Comparison of ENCODE assay signal across 8 cellular contexts in the genomic region with DNA sequence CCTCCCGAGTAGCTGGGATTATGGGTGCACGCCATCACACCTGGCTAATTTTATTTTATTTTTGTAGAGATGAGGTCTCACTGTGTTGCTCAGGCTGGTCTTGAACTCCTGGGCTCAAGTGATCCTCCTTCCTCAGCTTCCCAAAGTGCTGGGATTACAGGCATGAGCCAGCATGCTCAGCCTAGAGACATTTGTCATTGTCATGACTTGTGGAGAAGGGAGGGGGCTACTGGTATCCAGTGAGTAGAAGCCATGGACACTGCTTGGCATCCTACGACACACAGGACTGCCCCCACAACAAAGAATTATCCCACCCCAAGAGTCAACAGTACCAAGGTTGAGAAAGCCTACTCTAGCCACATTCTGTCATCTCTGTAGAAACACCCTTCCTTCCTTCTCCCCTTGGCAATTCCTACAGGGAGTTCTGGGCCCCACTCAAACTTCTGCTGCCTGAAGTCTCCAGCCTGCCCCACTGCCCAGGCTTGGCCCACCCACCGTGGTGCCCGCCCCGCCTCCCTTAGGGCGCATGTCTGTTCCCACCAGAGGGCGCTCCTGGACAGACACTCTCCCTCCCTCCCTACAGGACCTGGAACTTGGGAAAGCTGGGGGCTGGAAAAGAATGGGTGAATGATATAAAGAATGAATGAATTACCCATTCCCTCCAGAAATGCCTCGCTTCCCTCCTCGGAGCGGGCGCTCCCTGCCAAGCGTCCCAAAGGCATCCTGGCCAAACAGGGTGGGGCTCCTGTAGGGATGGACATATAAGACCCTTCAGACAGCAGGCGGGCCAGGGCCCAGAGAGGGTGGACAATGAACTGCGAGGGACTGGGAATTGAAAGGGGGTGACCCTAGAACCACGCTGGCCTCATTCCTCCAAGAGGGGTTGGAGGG. TPM values are rescaled to one million over a fixed set of nuclear protein-coding genes. Genes with fewer than 3 reads are reported as not detected.
A peak's percentile ranks its signal among the peaks of the same experiment; 100 is the strongest.
DNase-seq lines count a peak whose midpoint lies in the region; ATAC-seq and TF ChIP-seq lines count a peak whose summit lies in the region.

No MANE protein-coding gene starts in this region.

- H3K27me3 Mint-ChIP-seq in IgD-negative memory B cell (no peaks in the 10 kb centered on the region), nephron progenitor cell (ENCODE audit: low read depth, poor library complexity) (peaks cover 5% of the 10 kb centered on the region)
- peaks cover 2% of the 10 kb centered on the region for H3K27me3 Mint-ChIP-seq in activated T-helper 1 cell treated with anti-CD3 and anti-CD28 coated beads, Interleukin-12 subunit alpha, Interleukin-12 subunit beta, Interleukin-2, Interleukin-4 antibody, amounts not matched to agents 30 ng/mL and 10 ng/mL and 1 ng/mL, durations not matched to agents 14 hours and 24 hours and 36 hours (ENCODE audit: insufficient read depth)

- CTCF ChIA-PET in Panc1 (lab: Charles Lee), result interaction anchor here (3.0 kb wide), 1 partner anchor 14 kb away, joined by 20 read pairs; no protein-coding TSS in a partner anchor

- H3K4me3 Mint-ChIP-seq in IgD-negative memory B cell, result peak overlapping the region in 2 of 4 donors; percentile 83 to 99
- peak overlapping the region; percentile 87 for H3K4me3 Mint-ChIP-seq in activated T-helper 1 cell treated with anti-CD3 and anti-CD28 coated beads, Interleukin-12 subunit alpha, Interleukin-12 subunit beta, Interleukin-2, Interleukin-4 antibody, amounts not matched to agents 30 ng/mL and 10 ng/mL and 1 ng/mL, durations not matched to agents 14 hours and 24 hours and 36 hours
- H3K4me3 Mint-ChIP-seq in nephron progenitor cell, result peak overlapping the region; percentile 87

- POLR2A ChIA-PET in Panc1 (lab: Charles Lee), result interaction anchor here (0.5 kb wide), 1 partner anchor 13 kb away, joined by 6 read pairs; no protein-coding TSS in a partner anchor

- BruUV-seq in Panc1 (replicated peaks; lab: Mats Ljungman, UMichigan), result no TSS peak

- no peaks in the 10 kb centered on the region for H3K9me3 ChIP-seq in Panc1 (ENCODE audit: control insufficient read depth, insufficient read depth, low read depth, low read length)

- no peaks in the 10 kb centered on the region for H3K36me3 ChIP-seq in Panc1 (ENCODE audit: control insufficient read depth, insufficient read depth, low read length)

- peak; percentile 72 for ATAC-seq in Panc1

- H3K4me3 ChIP-seq in Panc1 (ENCODE audit: low read depth in 2 of 2, low read length in 2 of 2) (peak overlapping the region; percentile 54 to 67), fibroblast of pulmonary artery (replicated peaks; ENCODE audit: low read depth, low read length) (no peak overlapping the region)

- DNase-seq in COR-L47 (lab: John Stamatoyannopoulos, UW) (peak; percentile 76), Panc1 (ENCODE audit: low read depth, low spot score) (no peak), fibroblast of pulmonary artery (ENCODE audit: low read depth) (peak; percentile 87), nephron progenitor cell (peak; percentile 89), stromal cell of bone marrow (ENCODE audit: low read depth) (peak; percentile 65), cerebellar nuclear complex (lab: John Stamatoyannopoulos, UW) (no peak)
- DNase-seq in activated T-helper 1 cell treated with anti-CD3 and anti-CD28 coated beads, Interleukin-12 subunit alpha, Interleukin-12 subunit beta, Interleukin-2, Interleukin-4 antibody, amounts not matched to agents 30 ng/mL and 10 ng/mL and 1 ng/mL, durations not matched to agents 14 hours and 24 hours and 36 hours (ENCODE audit: low spot score), result peak; percentile 68

- H3K27ac Mint-ChIP-seq in IgD-negative memory B cell, result peak overlapping the region; percentile 69 to 100 (median 99)
- H3K27ac Mint-ChIP-seq in activated T-helper 1 cell treated with anti-CD3 and anti-CD28 coated beads, Interleukin-12 subunit alpha, Interleukin-12 subunit beta, Interleukin-2, Interleukin-4 antibody, amounts not matched to agents 30 ng/mL and 10 ng/mL and 1 ng/mL, durations not matched to agents 14 hours and 24 hours and 36 hours, result peak overlapping the region; percentile 40
- no peak overlapping the region for H3K27ac Mint-ChIP-seq in nephron progenitor cell

- H3K4me1 ChIP-seq in Panc1 (ENCODE audit: control insufficient read depth, insufficient read depth, low read length), result peaks cover 14% of the 10 kb centered on the region

- H3K4me1 Mint-ChIP-seq in IgD-negative memory B cell, result peaks cover 26 to 28% (median 27%) of the 10 kb centered on the region in 3 donors
- peaks cover 51% of the 10 kb centered on the region for H3K4me1 Mint-ChIP-seq in activated T-helper 1 cell treated with anti-CD3 and anti-CD28 coated beads, Interleukin-12 subunit alpha, Interleukin-12 subunit beta, Interleukin-2, Interleukin-4 antibody, amounts not matched to agents 30 ng/mL and 10 ng/mL and 1 ng/mL, durations not matched to agents 14 hours and 24 hours and 36 hours (ENCODE audit: low read depth)
- peaks cover 75% of the 10 kb centered on the region for H3K4me1 Mint-ChIP-seq in nephron progenitor cell

- H3K36me3 Mint-ChIP-seq in IgD-negative memory B cell, result peaks cover 3% of the 10 kb centered on the region
- no peaks in the 10 kb centered on the region for H3K36me3 Mint-ChIP-seq in activated T-helper 1 cell treated with anti-CD3 and anti-CD28 coated beads, Interleukin-12 subunit alpha, Interleukin-12 subunit beta, Interleukin-2, Interleukin-4 antibody, amounts not matched to agents 30 ng/mL and 10 ng/mL and 1 ng/mL, durations not matched to agents 14 hours and 24 hours and 36 hours (ENCODE audit: low read depth)
- H3K36me3 Mint-ChIP-seq in nephron progenitor cell (ENCODE audit: low read depth), result no peaks in the 10 kb centered on the region

- H3K27me3 ChIP-seq in Panc1 (ENCODE audit: control insufficient read depth, insufficient read depth, low read length), result no peaks in the 10 kb centered on the region

- peak; percentile 88 for TF ChIP-seq CTCF in Panc1 (IDR thresholded peaks at IDR 0.05)
- peak; percentile 82 for TF ChIP-seq CTCF in fibroblast of pulmonary artery (IDR thresholded peaks at IDR 0.05; ENCODE audit: low read length, missing control alignments)
- peak; percentile 72 for TF ChIP-seq CTCF in nephron progenitor cell (IDR thresholded peaks at IDR 0.05)

- intact Hi-C loops in Panc1 (cut with micrococcal nuclease; ENCODE audit: unreplicated experiment), result no loop called here
- intact Hi-C loops in activated T-helper 1 cell treated with anti-CD3 and anti-CD28 coated beads, Interleukin-12 subunit alpha, Interleukin-12 subunit beta, Interleukin-2, Interleukin-4 antibody, amounts not matched to agents 30 ng/mL and 10 ng/mL and 1 ng/mL, durations not matched to agents 14 hours and 24 hours and 36 hours (cut with micrococcal nuclease), result loop anchor here (2.0 to 10.0 kb wide), 9 partner anchors 31 to 715 kb away; a partner anchor contains a TSS

- in situ Hi-C loops in Panc1 (cut with HindIII; ENCODE audit: low pct_unique_long_range_greater_than_20kb, low sequenced_read_pairs), result no loop called here

- H3K27ac ChIP-seq in Panc1 (ENCODE audit: low read length), result peak overlapping the region; percentile 54

- H3K9me3 Mint-ChIP-seq in IgD-negative memory B cell (no peaks in the 10 kb centered on the region), nephron progenitor cell (no peaks in the 10 kb centered on the region)
- H3K9me3 Mint-ChIP-seq in activated T-helper 1 cell treated with anti-CD3 and anti-CD28 coated beads, Interleukin-12 subunit alpha, Interleukin-12 subunit beta, Interleukin-2, Interleukin-4 antibody, amounts not matched to agents 30 ng/mL and 10 ng/mL and 1 ng/mL, durations not matched to agents 14 hours and 24 hours and 36 hours, result no peaks in the 10 kb centered on the region

RNA-seq across cellular contexts. Expression of a gene that starts 5.5 kb away (rescaled TPM):
- polyA plus RNA-seq in IgD-negative memory B cell, result 586 TPM
- 171 TPM for total RNA-seq in Panc1 (2021; ENCODE audit: unreplicated experiment)
- 325 TPM for polyA plus RNA-seq in Panc1 (2012; ENCODE audit: insufficient read length)
- total RNA-seq in activated T-helper 1 cell treated with anti-CD3 and anti-CD28 coated beads, Interleukin-12 subunit alpha, Interleukin-12 subunit beta, Interleukin-2, Interleukin-4 antibody, amounts not matched to agents 30 ng/mL and 10 ng/mL and 1 ng/mL, durations not matched to agents 14 hours and 24 hours and 36 hours, result 249 and 253 TPM in 2 replicates

RNA-seq across cellular contexts. Expression of a gene that starts 43.8 kb away (rescaled TPM):
- polyA plus RNA-seq in IgD-negative memory B cell, result 16.2 TPM
- total RNA-seq in Panc1 (2021; ENCODE audit: unreplicated experiment), result 6.6 TPM
- 6.2 TPM for polyA plus RNA-seq in Panc1 (2012; ENCODE audit: insufficient read length)
- 7.7 and 14.9 TPM in 2 replicates for total RNA-seq in activated T-helper 1 cell treated with anti-CD3 and anti-CD28 coated beads, Interleukin-12 subunit alpha, Interleukin-12 subunit beta, Interleukin-2, Interleukin-4 antibody, amounts not matched to agents 30 ng/mL and 10 ng/mL and 1 ng/mL, durations not matched to agents 14 hours and 24 hours and 36 hours

RNA-seq across cellular contexts. Expression of a gene that starts 44.3 kb away (rescaled TPM):
- not detected for polyA plus RNA-seq in IgD-negative memory B cell
- 0.39 TPM for total RNA-seq in Panc1 (2021; ENCODE audit: unreplicated experiment)
- 1.0 TPM for polyA plus RNA-seq in Panc1 (2012; ENCODE audit: insufficient read length)
- 0.61 TPM in 1 of 2 replicates, not detected in the other for total RNA-seq in activated T-helper 1 cell treated with anti-CD3 and anti-CD28 coated beads, Interleukin-12 subunit alpha, Interleukin-12 subunit beta, Interleukin-2, Interleukin-4 antibody, amounts not matched to agents 30 ng/mL and 10 ng/mL and 1 ng/mL, durations not matched to agents 14 hours and 24 hours and 36 hours

RNA-seq across cellular contexts. Expression of a gene that starts 50.0 kb away (rescaled TPM):
- 0.30 TPM for polyA plus RNA-seq in IgD-negative memory B cell
- 2.9 TPM for total RNA-seq in Panc1 (2021; ENCODE audit: unreplicated experiment)
- 1.1 TPM for polyA plus RNA-seq in Panc1 (2012; ENCODE audit: insufficient read length)
- 0.37 and 0.41 TPM in 2 replicates for total RNA-seq in activated T-helper 1 cell treated with anti-CD3 and anti-CD28 coated beads, Interleukin-12 subunit alpha, Interleukin-12 subunit beta, Interleukin-2, Interleukin-4 antibody, amounts not matched to agents 30 ng/mL and 10 ng/mL and 1 ng/mL, durations not matched to agents 14 hours and 24 hours and 36 hours

Comparison
In these comparisons a context has a peak if more than half of its experiments do, and no peak if none do; other contexts are left out.
1. DNase-seq: peak in COR-L47 (single experiment), activated T-helper 1 cell treated with anti-CD3 and anti-CD28 coated beads, Interleukin-12 subunit alpha, Interleukin-12 subunit beta, Interleukin-2, Interleukin-4 antibody, amounts not matched to agents 30 ng/mL and 10 ng/mL and 1 ng/mL, durations not matched to agents 14 hours and 24 hours and 36 hours (single experiment), fibroblast of pulmonary artery (single experiment), nephron progenitor cell (single experiment) and stromal cell of bone marrow (single experiment); none in Panc1 (single experiment) and cerebellar nuclear complex (0 of 2).
2. Peak in every context shown above with its lines, with median percentiles within 50 percentile points of each other: CTCF ChIP-seq.